Comparison of ENCODE assay signal across 8 cellular contexts in genomic region chr5:43063731-43064171, GRCh38. TPM values are rescaled to one million over a fixed set of nuclear protein-coding genes. Genes with fewer than 3 reads are reported as not detected.
DNase-seq lines count a peak whose midpoint lies in the region; ATAC-seq and TF ChIP-seq lines count a peak whose summit lies in the region.

No MANE protein-coding gene starts in this region.

- no peaks in the 10 kb centered on the region for H3K36me3 ChIP-seq in tibial artery
- no peaks in the 10 kb centered on the region for H3K36me3 ChIP-seq in MG63

- H3K27me3 Mint-ChIP-seq in activated CD8-positive, alpha-beta memory T cell treated with anti-CD3 and anti-CD28 coated beads, Interleukin-2, amount 10 ng/mL, durations not matched to agents 7 days and 5 days, result no peaks in the 10 kb centered on the region
- no peaks in the 10 kb centered on the region for H3K27me3 Mint-ChIP-seq in activated naive CD8-positive, alpha-beta T cell treated with anti-CD3 and anti-CD28 coated beads for 36 hours

- no peak for ATAC-seq in activated CD8-positive, alpha-beta memory T cell treated with anti-CD3 and anti-CD28 coated beads, Interleukin-2, amount 10 ng/mL, durations not matched to agents 7 days and 5 days

- H3K9me3 Mint-ChIP-seq in activated CD8-positive, alpha-beta memory T cell treated with anti-CD3 and anti-CD28 coated beads, Interleukin-2, amount 10 ng/mL, durations not matched to agents 7 days and 5 days (ENCODE audit: low read depth), result no peaks in the 10 kb centered on the region
- H3K9me3 Mint-ChIP-seq in activated naive CD8-positive, alpha-beta T cell treated with anti-CD3 and anti-CD28 coated beads for 36 hours, result peaks cover 10% of the 10 kb centered on the region

- CTCF ChIA-PET in activated CD8-positive, alpha-beta memory T cell treated with anti-CD3 and anti-CD28 coated beads, Interleukin-2, amount 10 ng/mL, durations not matched to agents 7 days and 5 days (lab: Charles Lee), result interaction anchor here (0.8 to 5.3 kb wide), 9 partner anchors 12 to 326 kb away, joined by 3 to 85 read pairs (median 6); partner anchors contain the start of gene ANXA2R

- no peaks in the 10 kb centered on the region for H3K9me3 ChIP-seq in tibial artery
- H3K9me3 ChIP-seq in MG63, result no peaks in the 10 kb centered on the region

- TF ChIP-seq CTCF in tibial artery (IDR thresholded peaks at IDR 0.05), result no peak

- H3K27ac ChIP-seq in tibial artery, result peak overlapping the region; percentile 99 to 100

- in situ Hi-C loops in KBM-7 (cut with MboI; ENCODE audit: low pct_unique_long_range_greater_than_20kb, low sequenced_read_pairs), result no loop called here

- H3K4me3 Mint-ChIP-seq in activated CD8-positive, alpha-beta memory T cell treated with anti-CD3 and anti-CD28 coated beads, Interleukin-2, amount 10 ng/mL, durations not matched to agents 7 days and 5 days, result peak overlapping the region; percentile 99
- peak overlapping the region; percentile 18 for H3K4me3 Mint-ChIP-seq in activated naive CD8-positive, alpha-beta T cell treated with anti-CD3 and anti-CD28 coated beads for 36 hours

- intact Hi-C loops in tibial artery (cut with DNase I; ENCODE audit: low total_unique reads) (loop anchor here (2.0 to 10.0 kb wide), 2 partner anchors 21 to 49 kb away; no protein-coding TSS in a partner anchor), posterior vena cava (cut with DNase I) (loop anchor here in 1 of 2 donors (2.0 kb wide), 1 partner anchor 21 kb away; no protein-coding TSS in a partner anchor)

- peaks cover 0 to 27% (median 18%) of the 10 kb centered on the region in 4 donors for H3K4me1 ChIP-seq in tibial artery

- H3K36me3 Mint-ChIP-seq in activated CD8-positive, alpha-beta memory T cell treated with anti-CD3 and anti-CD28 coated beads, Interleukin-2, amount 10 ng/mL, durations not matched to agents 7 days and 5 days, result peaks cover 23% of the 10 kb centered on the region
- peaks cover 22% of the 10 kb centered on the region for H3K36me3 Mint-ChIP-seq in activated naive CD8-positive, alpha-beta T cell treated with anti-CD3 and anti-CD28 coated beads for 36 hours

- no peak for DNase-seq in activated CD8-positive, alpha-beta memory T cell treated with anti-CD3 and anti-CD28 coated beads, Interleukin-2, amount 10 ng/mL, durations not matched to agents 7 days and 5 days
- DNase-seq in activated CD8-positive, alpha-beta memory T cell treated with anti-CD3 and anti-CD28 coated beads for 24 hours, result no peak
- DNase-seq in activated naive CD8-positive, alpha-beta T cell treated with anti-CD3 and anti-CD28 coated beads for 36 hours, result no peak
- DNase-seq in islet precursor cell, result peak; percentile 66
- DNase-seq in tibial artery, result no peak
- no peak for DNase-seq in posterior vena cava (ENCODE audit: low spot score)
- DNase-seq in MG63, result no peak
- no peak for DNase-seq in KBM-7

- H3K27me3 ChIP-seq in tibial artery (no peaks in the 10 kb centered on the region), MG63 (no peaks in the 10 kb centered on the region)

- H3K27ac Mint-ChIP-seq in activated CD8-positive, alpha-beta memory T cell treated with anti-CD3 and anti-CD28 coated beads, Interleukin-2, amount 10 ng/mL, durations not matched to agents 7 days and 5 days, result peak overlapping the region; percentile 39
- peak overlapping the region; percentile 48 for H3K27ac Mint-ChIP-seq in activated naive CD8-positive, alpha-beta T cell treated with anti-CD3 and anti-CD28 coated beads for 36 hours

- peaks cover 24% of the 10 kb centered on the region for H3K4me1 Mint-ChIP-seq in activated CD8-positive, alpha-beta memory T cell treated with anti-CD3 and anti-CD28 coated beads, Interleukin-2, amount 10 ng/mL, durations not matched to agents 7 days and 5 days
- H3K4me1 Mint-ChIP-seq in activated naive CD8-positive, alpha-beta T cell treated with anti-CD3 and anti-CD28 coated beads for 36 hours, result peaks cover 25% of the 10 kb centered on the region

- H3K4me3 ChIP-seq in tibial artery, result peak overlapping the region in 1 of 2 donors; percentile 90
- H3K4me3 ChIP-seq in MG63, result no peak overlapping the region

RNA-seq across cellular contexts. Expression of gene ANXA2R, which starts 23.6 kb away (rescaled TPM):
- 10 to 100 TPM; 14.5 to 32.0 TPM for total RNA-seq in activated CD8-positive, alpha-beta memory T cell treated with anti-CD3 and anti-CD28 coated beads, Interleukin-2, amount 10 ng/mL, durations not matched to agents 7 days and 5 days
- total RNA-seq in activated naive CD8-positive, alpha-beta T cell treated with anti-CD3 and anti-CD28 coated beads for 36 hours, result 1 to 10 TPM; 8.5 to 9.9 TPM
- total RNA-seq in posterior vena cava, result 1 to 10 TPM; 2.3 to 4.7 TPM
- 0.12 and 4.3 TPM in 2 replicates for total RNA-seq in MG63 (2014; rRNA removed; shearing (Covaris generic); ENCODE audit: low replicate concordance)

RNA-seq across cellular contexts. Expression of gene ZNF131, which starts 57.0 kb away (rescaled TPM):
- 10 to 100 TPM; 39.9 to 56.2 TPM for total RNA-seq in activated CD8-positive, alpha-beta memory T cell treated with anti-CD3 and anti-CD28 coated beads, Interleukin-2, amount 10 ng/mL, durations not matched to agents 7 days and 5 days
- total RNA-seq in activated naive CD8-positive, alpha-beta T cell treated with anti-CD3 and anti-CD28 coated beads for 36 hours, result 10 to 100 TPM; 33.7 to 35.9 TPM
- 10 to 100 TPM; 36.0 to 37.8 TPM for total RNA-seq in posterior vena cava
- 22.1 and 64.4 TPM in 2 replicates for total RNA-seq in MG63 (2014; rRNA removed; shearing (Covaris generic); ENCODE audit: low replicate concordance)
